8 cellular contexts compared by ENCODE assay signal in the genomic region with DNA sequence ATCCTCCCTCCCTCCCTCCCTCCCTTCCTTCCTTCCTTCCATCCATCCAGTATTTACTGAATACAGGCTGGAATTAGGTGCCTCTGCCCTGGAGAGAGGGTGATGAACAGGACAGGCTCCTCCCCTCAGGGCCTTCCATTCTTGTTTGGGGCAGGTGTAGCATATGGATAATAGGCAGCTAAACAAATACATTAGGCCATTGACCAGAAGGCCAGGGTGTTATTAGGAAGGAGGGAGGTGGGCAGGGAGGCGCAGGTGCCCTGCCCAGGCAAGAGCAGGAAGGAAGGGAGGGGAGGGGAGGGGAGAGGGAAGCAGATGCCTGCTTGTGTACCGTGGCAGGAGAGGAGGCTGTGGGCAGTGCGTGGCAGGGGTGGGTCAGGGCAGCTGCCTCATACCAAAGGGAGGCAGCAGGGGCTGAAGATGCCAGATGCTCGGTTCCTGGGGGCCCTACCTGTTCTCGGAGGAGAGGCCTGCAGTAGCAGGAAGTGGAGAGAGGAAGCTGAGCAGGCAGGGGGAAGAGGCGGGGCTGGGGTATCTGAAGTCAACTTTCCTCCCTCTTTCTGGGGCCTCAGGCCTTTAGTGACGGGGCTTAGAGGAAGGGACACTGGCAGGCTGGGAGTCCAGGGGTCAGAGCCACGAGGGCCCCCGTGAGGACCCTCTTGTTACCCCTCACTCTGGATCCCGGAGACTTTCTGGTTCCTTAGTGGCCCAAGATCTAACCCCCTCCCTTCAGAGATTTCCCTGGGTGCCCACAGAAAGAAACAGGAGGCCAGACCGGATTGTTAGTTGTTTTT. TPM values are rescaled to one million over a fixed set of nuclear protein-coding genes. Genes with fewer than 3 reads are reported as not detected.
A peak's percentile ranks its signal among the peaks of the same experiment; 100 is the strongest.
DNase-seq lines count a peak whose midpoint lies in the region; ATAC-seq and TF ChIP-seq lines count a peak whose summit lies in the region.

A gene with protein sequence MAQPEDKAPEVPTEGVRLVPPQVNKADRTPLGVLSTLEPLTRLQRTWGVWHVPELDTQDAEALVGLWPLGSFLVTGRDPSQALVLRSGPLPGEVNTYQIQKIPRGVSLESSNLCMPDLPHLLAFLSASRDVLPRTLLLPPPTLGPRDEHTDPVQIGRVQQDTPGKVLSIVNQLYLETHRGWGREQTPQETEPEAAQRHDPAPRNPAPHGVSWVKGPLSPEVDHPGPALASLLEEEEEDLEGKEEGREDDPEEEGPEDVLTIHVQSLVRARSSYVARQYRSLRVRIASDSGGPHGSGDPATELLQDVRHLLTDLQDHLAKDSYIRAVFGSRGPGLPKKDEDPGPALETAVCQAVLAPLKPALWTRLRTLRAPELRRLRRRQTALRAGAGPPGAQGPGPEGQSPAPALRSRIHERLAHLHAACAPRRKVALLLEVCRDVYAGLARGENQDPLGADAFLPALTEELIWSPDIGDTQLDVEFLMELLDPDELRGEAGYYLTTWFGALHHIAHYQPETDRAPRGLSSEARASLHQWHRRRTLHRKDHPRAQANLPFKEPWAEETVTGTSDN (minus strand): TSS at position 495 of the 794 bp plus-strand sequence. CDS start 1,533 bp downstream, outside the sequence.

- RAD21 ChIA-PET in HCT116 (lab: Charles Lee; ENCODE audit: low non-redundant PET in 1 of 2, low total read pairs in 2 of 2, uncharacterized antibody in 2 of 2, unreplicated experiment in 2 of 2) = no interaction called here

- no peaks in the 10 kb centered on the region for H3K9me3 ChIP-seq in HCT116 (ENCODE audit: control insufficient read depth in 1 of 2, insufficient read depth in 1 of 2, low read depth in 1 of 2, low read length in 2 of 2)
- H3K9me3 ChIP-seq in esophagus squamous epithelium = no peaks in the 10 kb centered on the region

- TSS peak; percentile 43 for BruUV-seq in HCT116 (replicated peaks; lab: Mats Ljungman, UMichigan)

- peaks cover 12 to 16% of the 10 kb centered on the region in 2 experiments; a peak in 3 of 4 replicates for H3K4me1 ChIP-seq in HCT116 (ENCODE audit: control insufficient read depth in 1 of 2, insufficient read depth in 2 of 2, low read length in 2 of 2)
- peaks cover 0 to 31% (median 12%) of the 10 kb centered on the region in 3 donors for H3K4me1 ChIP-seq in esophagus squamous epithelium

- intact Hi-C loops in HCT116 (cut with micrococcal nuclease) = no loop called here
- intact Hi-C loops in activated CD8-positive, alpha-beta T cell treated with anti-CD3 and anti-CD28 coated beads for 36 hours (cut with micrococcal nuclease) = no loop called here
- intact Hi-C loops in esophagus squamous epithelium (cut with DNase I) = no loop called here

- H3K4me3 ChIP-seq in HCT116 (replicated peaks in 1 of 2; ENCODE audit: low read depth in 1 of 2, low read length in 2 of 2) (peak within 1 kb of the TSS; percentile 53 to 65), esophagus squamous epithelium (peak within 1 kb of the TSS in 2 of 4 donors; percentile 21 to 52), skin epidermis (peak within 1 kb of the TSS in 4 of 7 experiments; percentile 7 to 38 (median 16))

- POLR2A ChIA-PET in HCT116 (lab: Charles Lee) = interaction anchor here (0.8 to 1.2 kb wide), 2 partner anchors 15 to 22 kb away, joined by 3 read pairs; a partner anchor contains a TSS
- POLR2A ChIA-PET in activated CD8-positive, alpha-beta T cell treated with anti-CD3 and anti-CD28 coated beads for 36 hours (lab: Charles Lee) = interaction anchor here (0.6 to 3.5 kb wide), 18 partner anchors 9 to 261 kb away, joined by 3 to 21 read pairs (median 3); a partner anchor contains a TSS

- H3K27me3 Mint-ChIP-seq in activated CD8-positive, alpha-beta T cell treated with anti-CD3 and anti-CD28 coated beads for 36 hours = no peaks in the 10 kb centered on the region

- peak within 1 kb of the TSS; percentile 88 for H3K4me2 ChIP-seq in HCT116 (ENCODE audit: low read length)

- peak; percentile 77 for ATAC-seq in HCT116
- ATAC-seq in activated CD8-positive, alpha-beta T cell treated with anti-CD3 and anti-CD28 coated beads for 36 hours = peak; percentile 93
- ATAC-seq in HG03571 (IDR thresholded peaks at IDR 0.05; ENCODE audit: unreplicated experiment) = no peak

- H3K27me3 ChIP-seq in HCT116 (ENCODE audit: insufficient read depth, low read length) (no peaks in the 10 kb centered on the region), esophagus squamous epithelium (no peaks in the 10 kb centered on the region)

- H4K20me1 ChIP-seq in HCT116 (ENCODE audit: insufficient read depth) = no peaks in the 10 kb centered on the region

- TF ChIP-seq POLR2A in HCT116 (IDR thresholded peaks at IDR 0.05; ENCODE audit: borderline replicate concordance, extremely low read depth, insufficient read depth, insufficient read length) = no peak
- TF ChIP-seq POLR2A in esophagus squamous epithelium (IDR thresholded peaks at IDR 0.05) = peak in 1 of 4 donors; percentile 47

- TF ChIP-seq RAD21 in HCT116 (IDR thresholded peaks at IDR 0.05; ENCODE audit: low read depth) = no peak

- H3K79me2 ChIP-seq in HCT116 (ENCODE audit: insufficient read depth, low read length) = no peaks in the 10 kb centered on the region

- H3K9ac ChIP-seq in HCT116 (ENCODE audit: low read length) = peak within 1 kb of the TSS; percentile 62

- H3K9me3 Mint-ChIP-seq in activated CD8-positive, alpha-beta T cell treated with anti-CD3 and anti-CD28 coated beads for 36 hours = no peaks in the 10 kb centered on the region

- peak within 1 kb of the TSS; percentile 32 for H2AFZ ChIP-seq in HCT116 (ENCODE audit: low read depth, low read length, poor library complexity, severe bottlenecking)

- no peak for TF ChIP-seq CTCF in HCT116 (IDR thresholded peaks at IDR 0.05 in 2 of 3, conservative IDR thresholded peaks at IDR 0.05 in 1 of 3; ENCODE audit: borderline replicate concordance in 1 of 3, insufficient read depth in 1 of 3, low read depth in 2 of 3, low read length in 2 of 3)
- no peak for TF ChIP-seq CTCF in activated CD8-positive, alpha-beta T cell treated with anti-CD3 and anti-CD28 coated beads for 36 hours (IDR thresholded peaks at IDR 0.05)
- TF ChIP-seq CTCF in esophagus squamous epithelium (IDR thresholded peaks at IDR 0.05) = no peak

- peak within 1 kb of the TSS; percentile 98 for H3K27ac Mint-ChIP-seq in activated CD8-positive, alpha-beta T cell treated with anti-CD3 and anti-CD28 coated beads for 36 hours

- CTCF ChIA-PET in HCT116 (lab: Charles Lee) = interaction anchor here (4.5 kb wide), 1 partner anchor 9 kb away, joined by 28 read pairs; no protein-coding TSS in a partner anchor
- CTCF ChIA-PET in activated CD8-positive, alpha-beta T cell treated with anti-CD3 and anti-CD28 coated beads for 36 hours (lab: Charles Lee) = interaction anchor here (1.2 to 6.0 kb wide), 7 partner anchors 9 to 475 kb away, joined by 3 to 61 read pairs (median 11); a partner anchor contains a TSS

- H3K9me2 ChIP-seq in HCT116 (ENCODE audit: insufficient read depth) = no peaks in the 10 kb centered on the region

- DNase-seq in CD1c-positive myeloid dendritic cell (ENCODE audit: extremely low spot score) (peak; percentile 41), HCT116 (ENCODE audit: low read depth, low spot score) (no peak), NCI-H748 treated with DMSO at 0.1 percent for 48 hours (lab: John Stamatoyannopoulos, UW) (peak; percentile 99), esophagus squamous epithelium (lab: John Stamatoyannopoulos, UW) (no peak), A172 (ENCODE audit: low spot score) (no peak)
- DNase-seq in activated CD8-positive, alpha-beta T cell treated with anti-CD3 and anti-CD28 coated beads for 36 hours = peak; percentile 86

- H3K4me1 Mint-ChIP-seq in activated CD8-positive, alpha-beta T cell treated with anti-CD3 and anti-CD28 coated beads for 36 hours (ENCODE audit: low read depth) = peaks cover 34% of the 10 kb centered on the region

- H3K36me3 ChIP-seq in HCT116 (ENCODE audit: control insufficient read depth in 1 of 2, insufficient read depth in 2 of 2, low read length in 2 of 2) (no peaks in the 10 kb centered on the region), esophagus squamous epithelium (peaks cover 0 to 45% (median 8%) of the 10 kb centered on the region in 3 donors)

- 37 to 42% methylated on average over 11 of the region's 11 CpGs for WGBS in esophagus squamous epithelium, 2 donors

- H3K4me3 Mint-ChIP-seq in activated CD8-positive, alpha-beta T cell treated with anti-CD3 and anti-CD28 coated beads for 36 hours = peak within 1 kb of the TSS; percentile 95

- H3K27ac ChIP-seq in HCT116 (ENCODE audit: low read depth, low read length) (peak within 1 kb of the TSS; percentile 77), esophagus squamous epithelium (peak within 1 kb of the TSS; percentile 52 to 82 (median 71)), skin epidermis (peak within 1 kb of the TSS; percentile 1 to 97 (median 81))

- peaks cover 13% of the 10 kb centered on the region for H3K36me3 Mint-ChIP-seq in activated CD8-positive, alpha-beta T cell treated with anti-CD3 and anti-CD28 coated beads for 36 hours (ENCODE audit: low read depth)

TF ChIP-seq in HCT116, 20 proteins besides CTCF, POLR2A, EP300 and RAD21 (continues in another document):
- no peak for TF ChIP-seq ZNF274 (IDR thresholded peaks at IDR 0.05; ENCODE audit: low read depth, low read length)
- TF ChIP-seq JUND (IDR thresholded peaks at IDR 0.05) = no peak
- peak; percentile 72 for TF ChIP-seq POLR2AphosphoS5 (IDR thresholded peaks at IDR 0.05; ENCODE audit: low read depth, low read length)

RNA-seq across cellular contexts. Expression of the gene that starts here (rescaled TPM):
- 28.6 TPM for total RNA-seq in HCT116 (2021; ENCODE audit: unreplicated experiment)
- 27.0 and 28.7 TPM in 2 replicates for polyA plus RNA-seq in HCT116 (2012)
- 10 to 100 TPM; 85.5 to 87.7 TPM for total RNA-seq in activated CD8-positive, alpha-beta T cell treated with anti-CD3 and anti-CD28 coated beads for 36 hours
- 10 to 100 TPM in 1 of 4 donors, 1 to 10 TPM in 3; 4.8 to 14.9 (median 5.7) TPM for total RNA-seq in esophagus squamous epithelium
- total RNA-seq in A172 (2014; rRNA removed; shearing (Covaris generic)) = 3.9 and 5.7 TPM in 2 replicates

Comparison
In these comparisons a context has a peak if more than half of its experiments do, and no peak if none do; other contexts are left out.
1. DNase-seq: peak in CD1c-positive myeloid dendritic cell (single experiment), NCI-H748 treated with DMSO at 0.1 percent for 48 hours (single experiment) and activated CD8-positive, alpha-beta T cell treated with anti-CD3 and anti-CD28 coated beads for 36 hours (single experiment); none in HCT116 (single experiment), esophagus squamous epithelium (single experiment) and A172 (single experiment).
2. Peak in every context shown above with its lines, with median percentiles within 50 percentile points of each other: H3K27ac ChIP-seq.